ENCODE assay signal across 11 cellular contexts in genomic region chr15:39411102-39411989, GRCh38.
DNase-seq lines count a peak whose midpoint lies in the region; ATAC-seq and TF ChIP-seq lines count a peak whose summit lies in the region.
"Had no signal": no experiment of that assay in that cellular context is flagged by ENCODE, and none has a peak within 500 bp of the region (broad histone marks: within the 10 kb centered on the region; RNA-seq: fewer than 3 reads in every experiment).

No MANE protein-coding gene starts in this region.

- H3K9me3 ChIP-seq in PC-3 (ENCODE audit: low read length): 0 out of 2 replicates have a peak, but pooled peaks cover 2% of the 10 kb centered on the region

- H3F3A ChIP-seq in PC-3 (ENCODE audit: low read length, unreplicated experiment): no peaks in the 10 kb centered on the region

- no peaks in the 10 kb centered on the region for H3K27me3 ChIP-seq in PC-3 (ENCODE audit: low read length)

- no TSS peak for BruUV-seq in PC-3 (replicated peaks; lab: Mats Ljungman, UMichigan)

- no peak overlapping the region for H2AFZ ChIP-seq in PC-3 (ENCODE audit: low read length)

- 0 out of 2 replicates have a peak, but pooled peaks cover 3% of the 10 kb centered on the region for H3K9me2 ChIP-seq in PC-3 (replicated peaks; ENCODE audit: low read length)

- no peaks in the 10 kb centered on the region for H3K79me2 ChIP-seq in PC-3 (ENCODE audit: low read length)

- peak; percentile 96 for ATAC-seq in HG03045 (IDR thresholded peaks at IDR 0.05; ENCODE audit: unreplicated experiment)
- ATAC-seq in PC-3: no peak

- H3K27ac ChIP-seq in PC-3 (ENCODE audit: low read length): no peak overlapping the region

- no peak overlapping the region for H3K4me3 ChIP-seq in PC-3 (ENCODE audit: low read length)
- H3K4me3 ChIP-seq: skin epidermis had no signal

- intact Hi-C loops in PC-3 (cut with micrococcal nuclease): no loop called here

- no peaks in the 10 kb centered on the region for H3K4me1 ChIP-seq in PC-3 (ENCODE audit: insufficient read depth, low read length)

- no peaks in the 10 kb centered on the region for H4K20me1 ChIP-seq in PC-3 (ENCODE audit: low read length)

- CTCF ChIA-PET in PC-3 (lab: Charles Lee): interaction anchor here (0.7 kb wide), 1 partner anchor 84 kb away, joined by 3 read pairs; no protein-coding TSS in a partner anchor

- no peak for TF ChIP-seq CTCF in PC-3 (conservative IDR thresholded peaks at IDR 0.05; ENCODE audit: low read depth, low read length)

- no peak overlapping the region for H3K9ac ChIP-seq in PC-3 (ENCODE audit: low read length)

- POLR2A ChIA-PET in PC-3 (lab: Charles Lee; ENCODE audit: unreplicated experiment): no interaction called here

- H3K36me3 ChIP-seq in PC-3 (ENCODE audit: low read depth, low read length): no peaks in the 10 kb centered on the region

- H3K4me2 ChIP-seq in PC-3 (ENCODE audit: low read length): no peak overlapping the region

- DNase-seq in AML-193 (lab: John Stamatoyannopoulos, UW): peak; percentile 44 to 47
- DNase-seq in GM19238 (ENCODE audit: insufficient read length, low spot score): peak; percentile 12
- DNase-seq in SKM-1 treated with dmso at 0.1 percent for 144 hours (lab: John Stamatoyannopoulos, UW; ENCODE audit: unreplicated experiment): peak; percentile 85
- DNase-seq in PC-3: no peak
- DNase-seq in anterior cingulate cortex (lab: John Stamatoyannopoulos, UW): no peak
- DNase-seq in SK-N-DZ (ENCODE audit: low spot score): no peak
- no peak for DNase-seq in activated effector memory CD4-positive, alpha-beta T cell treated with Interleukin-2 at 50 U/mL for 16 hours
- DNase-seq: COR-L47, NCI-H1417 had no signal

Comparison
In these comparisons a context has a peak if more than half of its experiments do, and no peak if none do; other contexts are left out.
1. DNase-seq: peak in AML-193 (2 of 2), GM19238 (single experiment) and SKM-1 treated with dmso at 0.1 percent for 144 hours (single experiment); none in PC-3 (single experiment), anterior cingulate cortex (0 of 58), SK-N-DZ (single experiment) and activated effector memory CD4-positive, alpha-beta T cell treated with Interleukin-2 at 50 U/mL for 16 hours (single experiment).